In genomic region chr16:50275428-50276127, GRCh38 we compare ENCODE assay signal across 16 cellular contexts. TPM values are rescaled to one million over a fixed set of nuclear protein-coding genes. Genes with fewer than 3 reads are reported as not detected.
DNase-seq lines count a peak whose midpoint lies in the region; ATAC-seq and TF ChIP-seq lines count a peak whose summit lies in the region.
"Had no signal": no experiment of that assay in that cellular context is flagged by ENCODE, and none has a peak within 500 bp of the region (broad histone marks: within the 10 kb centered on the region; RNA-seq: fewer than 3 reads in every experiment).

No MANE protein-coding gene starts in this region.

- no peaks in the 10 kb centered on the region for H3K27me3 ChIP-seq in mononuclear cell (ENCODE audit: insufficient read depth, low read length)
- no peaks in the 10 kb centered on the region for H3K27me3 ChIP-seq in thyroid gland
- no peaks in the 10 kb centered on the region for H3K27me3 ChIP-seq in esophagus squamous epithelium

- H3K4me3 ChIP-seq in GM12875 (ENCODE audit: low read depth, low read length) (peak overlapping the region; percentile 83), mononuclear cell (ENCODE audit: low read length) (peak overlapping the region; percentile 71), thyroid gland (replicated peaks in 1 of 3) (no peak overlapping the region), esophagus squamous epithelium (peak overlapping the region in 2 of 4 donors; percentile 36 to 57)

- H3K36me3 ChIP-seq in thyroid gland (no peaks in the 10 kb centered on the region), esophagus squamous epithelium (peaks cover 0 to 20% (median 0%) of the 10 kb centered on the region in 3 donors)

- H3K27me3 Mint-ChIP-seq in CD14-positive monocyte (ENCODE audit: low read depth in 3 of 3) = no peaks in the 10 kb centered on the region
- H3K27me3 Mint-ChIP-seq in activated CD4-positive, alpha-beta memory T cell treated with anti-CD3 and anti-CD28 coated beads for 36 hours = no peaks in the 10 kb centered on the region

- CTCF ChIA-PET in activated CD4-positive, alpha-beta memory T cell treated with anti-CD3 and anti-CD28 coated beads for 36 hours (lab: Charles Lee) = interaction anchor here (0.7 to 4.6 kb wide), 7 partner anchors 10 to 531 kb away, joined by 3 to 41 read pairs (median 10); partner anchors contain the start of genes ADCY7 and CNEP1R1

- no peak for ATAC-seq in HG03432 (IDR thresholded peaks at IDR 0.05; ENCODE audit: unreplicated experiment)
- ATAC-seq: left ventricle myocardium superior had no signal

- 68 to 81% methylated on average over 4 to 6 of the region's 9 CpGs for WGBS in thyroid gland, 2 donors
- 62 to 80% methylated on average over 1 to 4 of the region's 9 CpGs for WGBS in esophagus squamous epithelium, 2 donors

- POLR2A ChIA-PET in activated CD4-positive, alpha-beta memory T cell treated with anti-CD3 and anti-CD28 coated beads for 36 hours (lab: Charles Lee) = interaction anchor here (1.2 to 6.1 kb wide), 3 partner anchors 10 to 210 kb away, joined by 5 to 83 read pairs (median 10); partner anchors contain the start of genes ADCY7 and HEATR3

- H3K4me1 ChIP-seq in mononuclear cell (ENCODE audit: insufficient read depth, low read length) (peaks cover 97% of the 10 kb centered on the region), thyroid gland (no peaks in the 10 kb centered on the region), esophagus squamous epithelium (peaks cover under 1 to 58% (median 2%) of the 10 kb centered on the region in 3 donors)
- H3K4me1 ChIP-seq: parathyroid adenoma had no signal

- H3K4me1 Mint-ChIP-seq in CD14-positive monocyte = peaks cover 91% of the 10 kb centered on the region
- peaks cover 91% of the 10 kb centered on the region for H3K4me1 Mint-ChIP-seq in activated CD4-positive, alpha-beta memory T cell treated with anti-CD3 and anti-CD28 coated beads for 36 hours (ENCODE audit: low read depth)

- no peak for TF ChIP-seq CTCF in CD14-positive monocyte (IDR thresholded peaks at IDR 0.05)
- TF ChIP-seq CTCF in GM12875 (IDR thresholded peaks at IDR 0.05; ENCODE audit: borderline replicate concordance, insufficient read depth, low read depth, low read length) = no peak
- no peak for TF ChIP-seq CTCF in thyroid gland (IDR thresholded peaks at IDR 0.05)
- TF ChIP-seq CTCF in esophagus squamous epithelium (IDR thresholded peaks at IDR 0.05) = no peak

- intact Hi-C loops in CD14-positive monocyte (cut with micrococcal nuclease) (loop anchor here (5.0 to 10.0 kb wide), 3 partner anchors 181 to 467 kb away; partner anchors contain the start of genes CYLD (in 1 of the 2) and NOD2 (in 1 of the 2)), thyroid gland (cut with DNase I) (no loop called here), esophagus squamous epithelium (cut with DNase I) (no loop called here)
- intact Hi-C loops in activated CD4-positive, alpha-beta memory T cell treated with anti-CD3 and anti-CD28 coated beads for 36 hours (cut with micrococcal nuclease) = loop anchor here (2.0 to 5.0 kb wide), 5 partner anchors 123 to 507 kb away; partner anchors contain the start of genes SNX20 and TENT4B

- peaks cover 0 to 4% (median 0%) of the 10 kb centered on the region in 7 donors for H3K9me3 Mint-ChIP-seq in CD14-positive monocyte
- peaks cover 8% of the 10 kb centered on the region for H3K9me3 Mint-ChIP-seq in activated CD4-positive, alpha-beta memory T cell treated with anti-CD3 and anti-CD28 coated beads for 36 hours

- H3K27ac Mint-ChIP-seq in CD14-positive monocyte = peak overlapping the region; percentile 98 to 100 (median 100)
- H3K27ac Mint-ChIP-seq in activated CD4-positive, alpha-beta memory T cell treated with anti-CD3 and anti-CD28 coated beads for 36 hours = peak overlapping the region; percentile 99

- H3K36me3 Mint-ChIP-seq in CD14-positive monocyte = peaks cover 12 to 42% of the 10 kb centered on the region in 2 donors
- H3K36me3 Mint-ChIP-seq in activated CD4-positive, alpha-beta memory T cell treated with anti-CD3 and anti-CD28 coated beads for 36 hours = peaks cover 26% of the 10 kb centered on the region

- TF ChIP-seq POLR2A in thyroid gland (IDR thresholded peaks at IDR 0.05) = no peak
- TF ChIP-seq POLR2A in esophagus squamous epithelium (IDR thresholded peaks at IDR 0.05) = no peak

- H3K27ac ChIP-seq in thyroid gland (no peak overlapping the region), esophagus squamous epithelium (peak overlapping the region in 2 of 4 donors; percentile 79 to 88)
- H3K27ac ChIP-seq: parathyroid adenoma had no signal

- DNase-seq in CD14-positive monocyte (ENCODE audit: low spot score) = no peak
- DNase-seq in activated CD4-positive, alpha-beta memory T cell treated with anti-CD3 and anti-CD28 coated beads for 36 hours = no peak
- no peak for DNase-seq in C1 segment of cervical spinal cord (lab: John Stamatoyannopoulos, UW)
- DNase-seq in thyroid gland = no peak
- DNase-seq in esophagus squamous epithelium (lab: John Stamatoyannopoulos, UW) = no peak
- DNase-seq: Caco-2; cortex of kidney; foreskin melanocyte; NK-92 treated with Interleukin-12 subunit alpha and Interleukin-12 subunit beta, amount 100 ng/mL, for 24 hours; stimulated activated CD4-positive, alpha-beta T cell treated with anti-CD3 and anti-CD28 coated beads, Interleukin-4, amount 100 ng/mL, for 1 hour; trophoblast cell had no signal

- H3K9me3 ChIP-seq in mononuclear cell (ENCODE audit: low read depth, low read length) (no peaks in the 10 kb centered on the region), thyroid gland (no peaks in the 10 kb centered on the region), esophagus squamous epithelium (no peaks in the 10 kb centered on the region)
- H3K9me3 ChIP-seq: Caco-2 had no signal

- H3K4me3 Mint-ChIP-seq in CD14-positive monocyte = peak overlapping the region; percentile 99 to 100
- peak overlapping the region; percentile 94 for H3K4me3 Mint-ChIP-seq in activated CD4-positive, alpha-beta memory T cell treated with anti-CD3 and anti-CD28 coated beads for 36 hours

RNA-seq across cellular contexts. Expression of gene ADCY7, which starts 9.2 kb away (rescaled TPM):
- polyA plus RNA-seq in CD14-positive monocyte = 10 to 100 TPM; 53.1 to 91.5 TPM
- 100 to 1,000 TPM in 1 of 2 experiments, 10 to 100 TPM in 1; 100.0 to 107 TPM for total RNA-seq in activated CD4-positive, alpha-beta memory T cell treated with anti-CD3 and anti-CD28 coated beads for 36 hours
- total RNA-seq in mononuclear cell = 75.9 TPM
- total RNA-seq in thyroid gland = 1 to 10 TPM; 4.2 to 8.2 (median 7.1) TPM
- 10 to 100 TPM; 21.2 to 23.9 (median 23.3) TPM for total RNA-seq in esophagus squamous epithelium

Comparison
In these comparisons a context has a peak if more than half of its experiments do, and no peak if none do; other contexts are left out.
1. H3K4me3 ChIP-seq: peak in GM12875 (single experiment) and mononuclear cell (single experiment); none in thyroid gland (0 of 3).
2. intact Hi-C loops: an anchor here in CD14-positive monocyte (5.0 to 10.0 kb wide) and activated CD4-positive, alpha-beta memory T cell treated with anti-CD3 and anti-CD28 coated beads for 36 hours (2.0 to 5.0 kb wide); none called in thyroid gland and esophagus squamous epithelium.